Comparison of ENCODE assay signal across 9 cellular contexts in the genomic region with DNA sequence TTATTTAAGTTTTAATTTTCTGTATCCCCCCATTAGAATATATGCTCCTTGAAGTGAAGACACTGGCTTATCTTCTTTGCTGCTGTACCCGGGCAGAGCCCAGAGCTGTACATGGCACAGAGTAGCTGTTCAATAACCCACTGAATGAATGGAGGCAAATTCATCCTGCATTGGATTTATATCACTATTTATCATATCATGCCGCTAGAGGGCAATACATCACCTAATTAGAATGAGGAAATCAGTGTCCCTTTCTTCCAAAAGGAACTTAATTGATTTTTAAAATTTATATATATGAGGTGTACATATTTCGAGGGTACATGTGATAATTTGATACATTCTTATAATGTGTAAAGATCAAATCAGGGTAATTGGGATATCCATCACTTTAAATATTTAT.
A peak's percentile ranks its signal among the peaks of the same experiment; 100 is the strongest.
DNase-seq lines count a peak whose midpoint lies in the region; ATAC-seq, FAIRE-seq and TF ChIP-seq lines count a peak whose summit lies in the region.
"Had no signal": no experiment of that assay in that cellular context is flagged by ENCODE, and none has a peak within 500 bp of the region (broad histone marks: within the 10 kb centered on the region; RNA-seq: fewer than 3 reads in every experiment).

No MANE protein-coding gene starts in this region.

- TF ChIP-seq EP300 in A549 (IDR thresholded peaks at IDR 0.05) = no peak

- WGBS in A549 (ENCODE audit: missing lambda C conversion rate) = 0% methylated on average over 3 of the region's 3 CpGs

- CTCF ChIA-PET in A549 (lab: Yijun Ruan, JAX) = interaction anchor here (0.6 to 7.3 kb wide), 61 partner anchors 8 to 1417 kb away, joined by 3 to 66 read pairs (median 4); partner anchors contain the start of genes AP5M1, EXOC5 and TMEM260

- no peaks in the 10 kb centered on the region for H3K9me3 Mint-ChIP-seq in memory B cell
- H3K9me3 Mint-ChIP-seq in stimulated activated naive B cell treated with anti-CD40 and anti-IgM and Interleukin-4, amounts not matched to agents 10 μg/mL and 1 μg/mL and 100 μg/mL, for 72 hours = no peaks in the 10 kb centered on the region
- H3K9me3 Mint-ChIP-seq: activated naive CD4-positive, alpha-beta T cell treated with anti-CD3 and anti-CD28 coated beads, Interleukin-2, amount 50 U/mL, for 24 hours had no signal

- FAIRE-seq in A549 (lab: Jason Lieb, UNC) (no peak), GM18507 (lab: Jason Lieb, UNC) (peak; percentile 50)

- no peaks in the 10 kb centered on the region for H3K9me3 ChIP-seq in A549

- peaks cover 4% of the 10 kb centered on the region for H3K4me1 Mint-ChIP-seq in memory B cell
- peaks cover 0 to 2% of the 10 kb centered on the region in 2 donors for H3K4me1 Mint-ChIP-seq in stimulated activated naive B cell treated with anti-CD40 and anti-IgM and Interleukin-4, amounts not matched to agents 10 μg/mL and 1 μg/mL and 100 μg/mL, for 72 hours

- DNase-seq in A549 (ENCODE audit: low read depth in 1 of 2, low spot score in 1 of 2) (peak in 1 of 2 experiments; percentile 40), GM18507 (ENCODE audit: extremely low spot score, insufficient read length, low read depth) (no peak), NCI-H510A treated with DMSO at 0.1 percent for 48 hours (lab: John Stamatoyannopoulos, UW) (peak; percentile 61), cardiac fibroblast (ENCODE audit: low read depth in 2 of 2) (peak; percentile 59 to 63), memory B cell (ENCODE audit: low spot score in 2 of 2) (peak in 1 of 2 donors; percentile 26)
- no peak for DNase-seq in stimulated activated naive B cell treated with anti-CD40 and anti-IgM and Interleukin-4, amounts not matched to agents 10 μg/mL and 1 μg/mL and 100 μg/mL, for 72 hours
- DNase-seq in activated CD8-positive, alpha-beta memory T cell treated with anti-CD3 and anti-CD28 coated beads, Interleukin-2, amount 50 U/mL, for 4 hours = no peak

- H3K4me1 ChIP-seq in A549 = no peaks in the 10 kb centered on the region

- TF ChIP-seq CTCF in A549 (IDR thresholded peaks at IDR 0.05) (peak; percentile 71), cardiac fibroblast (IDR thresholded peaks at IDR 0.05; ENCODE audit: low read depth, low read length) (peak; percentile 43)

- no peak overlapping the region for H3K27ac ChIP-seq in A549

- no peak overlapping the region for H3K27ac Mint-ChIP-seq in memory B cell
- no peak overlapping the region for H3K27ac Mint-ChIP-seq in stimulated activated naive B cell treated with anti-CD40 and anti-IgM and Interleukin-4, amounts not matched to agents 10 μg/mL and 1 μg/mL and 100 μg/mL, for 72 hours
- H3K27ac Mint-ChIP-seq: activated naive CD4-positive, alpha-beta T cell treated with anti-CD3 and anti-CD28 coated beads, Interleukin-2, amount 50 U/mL, for 24 hours had no signal

- H3K4me2 ChIP-seq in A549 = no peak overlapping the region

- no peak overlapping the region for H3K4me3 ChIP-seq in A549
- no peak overlapping the region for H3K4me3 ChIP-seq in cardiac fibroblast (replicated peaks in 1 of 2; ENCODE audit: low read depth in 2 of 2, low read length in 2 of 2)

- ATAC-seq in A549 (peak in 1 of 2 experiments; percentile 54; a peak in 3 of 6 replicates), memory B cell (ENCODE audit: low read depth) (peak; percentile 39), HG03039 (IDR thresholded peaks at IDR 0.05; ENCODE audit: unreplicated experiment) (no peak)
- ATAC-seq in stimulated activated naive B cell treated with anti-CD40 and anti-IgM and Interleukin-4, amounts not matched to agents 10 μg/mL and 1 μg/mL and 100 μg/mL, for 72 hours (replicated peaks) = no peak

- no peaks in the 10 kb centered on the region for H3K36me3 Mint-ChIP-seq in memory B cell
- no peaks in the 10 kb centered on the region for H3K36me3 Mint-ChIP-seq in stimulated activated naive B cell treated with anti-CD40 and anti-IgM and Interleukin-4, amounts not matched to agents 10 μg/mL and 1 μg/mL and 100 μg/mL, for 72 hours
- H3K36me3 Mint-ChIP-seq: activated naive CD4-positive, alpha-beta T cell treated with anti-CD3 and anti-CD28 coated beads, Interleukin-2, amount 50 U/mL, for 24 hours had no signal

- no peak for TF ChIP-seq POLR2A in A549 (IDR thresholded peaks at IDR 0.05; ENCODE audit: low read length)

- no peak overlapping the region for H3K4me3 Mint-ChIP-seq in memory B cell
- no peak overlapping the region for H3K4me3 Mint-ChIP-seq in stimulated activated naive B cell treated with anti-CD40 and anti-IgM and Interleukin-4, amounts not matched to agents 10 μg/mL and 1 μg/mL and 100 μg/mL, for 72 hours
- H3K4me3 Mint-ChIP-seq: activated naive CD4-positive, alpha-beta T cell treated with anti-CD3 and anti-CD28 coated beads, Interleukin-2, amount 50 U/mL, for 24 hours had no signal

- peaks cover 4% of the 10 kb centered on the region for H3K27me3 Mint-ChIP-seq in memory B cell
- peaks cover 11 to 13% of the 10 kb centered on the region in 2 donors for H3K27me3 Mint-ChIP-seq in stimulated activated naive B cell treated with anti-CD40 and anti-IgM and Interleukin-4, amounts not matched to agents 10 μg/mL and 1 μg/mL and 100 μg/mL, for 72 hours

- POLR2A ChIA-PET in A549 (lab: Yijun Ruan, JAX) = no interaction called here

- peak; percentile 58 to 69 for TF ChIP-seq RAD21 in A549 (conservative IDR thresholded peaks at IDR 0.05 in 1 of 2, IDR thresholded peaks at IDR 0.05 in 1 of 2)

TF ChIP-seq in A549, 52 proteins besides CTCF, POLR2A, EP300 and RAD21:
- no peak for TF ChIP-seq ZNF302 (CRISPR knock-in tag; IDR thresholded peaks at IDR 0.05)
- TF ChIP-seq ZSCAN20 (CRISPR knock-in tag; IDR thresholded peaks at IDR 0.05) = no peak
- TF ChIP-seq HMGXB4 (CRISPR knock-in tag; IDR thresholded peaks at IDR 0.05; ENCODE audit: borderline replicate concordance) = no peak
- no peak for TF ChIP-seq HOXA7 (CRISPR knock-in tag; IDR thresholded peaks at IDR 0.05)
- no peak for TF ChIP-seq RARB (CRISPR knock-in tag; IDR thresholded peaks at IDR 0.05)
- TF ChIP-seq HDAC2 (IDR thresholded peaks at IDR 0.05) = no peak
- TF ChIP-seq ZC3H11A (IDR thresholded peaks at IDR 0.05) = no peak
- TF ChIP-seq SMC3 (IDR thresholded peaks at IDR 0.05) = peak; percentile 48

Comparison
In these comparisons a context has a peak if more than half of its experiments do, and no peak if none do; other contexts are left out.
1. DNase-seq: peak in NCI-H510A treated with DMSO at 0.1 percent for 48 hours (single experiment) and cardiac fibroblast (2 of 2); none in GM18507 (single experiment), stimulated activated naive B cell treated with anti-CD40 and anti-IgM and Interleukin-4, amounts not matched to agents 10 μg/mL and 1 μg/mL and 100 μg/mL, for 72 hours (single experiment) and activated CD8-positive, alpha-beta memory T cell treated with anti-CD3 and anti-CD28 coated beads, Interleukin-2, amount 50 U/mL, for 4 hours (single experiment).